In genomic region chr3:97910931-97911351, GRCh38 we compare ENCODE assay signal across 11 cellular contexts.
A peak's percentile ranks its signal among the peaks of the same experiment; 100 is the strongest.
DNase-seq lines count a peak whose midpoint lies in the region; ATAC-seq, FAIRE-seq and TF ChIP-seq lines count a peak whose summit lies in the region.
"Had no signal": no experiment of that assay in that cellular context is flagged by ENCODE, and none has a peak within 500 bp of the region (broad histone marks: within the 10 kb centered on the region; RNA-seq: fewer than 3 reads in every experiment).

No MANE protein-coding gene starts in this region.

- POLR2A ChIA-PET in activated CD4-positive, alpha-beta memory T cell treated with anti-CD3 and anti-CD28 coated beads for 36 hours (lab: Charles Lee) = no interaction called here

- no peak for TF ChIP-seq POLR2A in GM12891 (IDR thresholded peaks at IDR 0.05; ENCODE audit: low read depth, low read length)

- H3K4me1 ChIP-seq in right cardiac atrium (ENCODE audit: control insufficient read depth, insufficient read depth, low read length) = peaks cover 4% of the 10 kb centered on the region

- peak overlapping the region; percentile 88 for H3K27ac Mint-ChIP-seq in activated CD4-positive, alpha-beta memory T cell treated with anti-CD3 and anti-CD28 coated beads for 36 hours

- H3K4me3 ChIP-seq in right cardiac atrium (ENCODE audit: low read length) (no peak overlapping the region), H7 (ENCODE audit: insufficient read depth, low read depth, low read length) (no peak overlapping the region)

- no peaks in the 10 kb centered on the region for H3K27me3 Mint-ChIP-seq in activated CD4-positive, alpha-beta memory T cell treated with anti-CD3 and anti-CD28 coated beads for 36 hours

- no peaks in the 10 kb centered on the region for H3K27me3 ChIP-seq in right cardiac atrium (ENCODE audit: control insufficient read depth, insufficient read depth)
- H3K27me3 ChIP-seq in H7 (ENCODE audit: control insufficient read depth, insufficient read depth, low read length) = no peaks in the 10 kb centered on the region

- 33% methylated on average over 3 of the region's 3 CpGs for WGBS in right cardiac atrium

- H3K27ac ChIP-seq in 22Rv1 = peak overlapping the region; percentile 30; the same call in 1 of the 2 replicates
- peak overlapping the region; percentile 7 for H3K27ac ChIP-seq in right cardiac atrium (ENCODE audit: low read length)

- ATAC-seq in GM18511 (IDR thresholded peaks at IDR 0.05; ENCODE audit: unreplicated experiment) = peak; percentile 48
- ATAC-seq in right cardiac atrium = peak; percentile 51 to 80
- ATAC-seq: activated CD4-positive, CD25-positive, alpha-beta regulatory T cell treated with anti-CD3 and anti-CD28 coated beads, Interleukin-2, amount 50 U/mL, for 24 hours had no signal

- peaks cover 4% of the 10 kb centered on the region for H3K9me3 Mint-ChIP-seq in activated CD4-positive, alpha-beta memory T cell treated with anti-CD3 and anti-CD28 coated beads for 36 hours

- peaks cover 13% of the 10 kb centered on the region for H3K36me3 Mint-ChIP-seq in activated CD4-positive, alpha-beta memory T cell treated with anti-CD3 and anti-CD28 coated beads for 36 hours

- TF ChIP-seq CTCF in 22Rv1 (IDR thresholded peaks at IDR 0.05) = no peak

- H3K4me3 Mint-ChIP-seq in activated CD4-positive, alpha-beta memory T cell treated with anti-CD3 and anti-CD28 coated beads for 36 hours = peak overlapping the region; percentile 77

- DNase-seq in activated CD4-positive, alpha-beta memory T cell treated with anti-CD3 and anti-CD28 coated beads for 36 hours = no peak
- DNase-seq in right cardiac atrium (peak in 1 of 3 donors; percentile 49), GM12891 (ENCODE audit: insufficient read length, low spot score) (no peak), islet precursor cell (no peak), H7 (no peak), DMS153 (lab: John Stamatoyannopoulos, UW) (no peak)
- DNase-seq: cerebellar nuclear complex, COR-L47 had no signal

- H3K36me3 ChIP-seq in H7 (replicated peaks; ENCODE audit: control insufficient read depth, insufficient read depth, low read length) = no peaks in the 10 kb centered on the region

- CTCF ChIA-PET in activated CD4-positive, alpha-beta memory T cell treated with anti-CD3 and anti-CD28 coated beads for 36 hours (lab: Charles Lee) = no interaction called here

- H3K4me1 Mint-ChIP-seq in activated CD4-positive, alpha-beta memory T cell treated with anti-CD3 and anti-CD28 coated beads for 36 hours (ENCODE audit: low read depth) = peaks cover 28% of the 10 kb centered on the region

- intact Hi-C loops in activated CD4-positive, alpha-beta memory T cell treated with anti-CD3 and anti-CD28 coated beads for 36 hours (cut with micrococcal nuclease) = loop anchor here (2.0 to 5.0 kb wide), 3 partner anchors 38 to 90 kb away; partner anchors contain the start of gene RIOX2
- intact Hi-C loops in right cardiac atrium (cut with DNase I) = no loop called here

- no peak for FAIRE-seq in GM12891 (lab: Jason Lieb, UNC)

- H3K9me3 ChIP-seq in right cardiac atrium (ENCODE audit: control insufficient read depth, low read length) = no peaks in the 10 kb centered on the region

TF ChIP-seq in GM12891, 5 proteins besides CTCF, POLR2A, EP300 and RAD21:
- TF ChIP-seq POLR2AphosphoS5 (IDR thresholded peaks at IDR 0.05; ENCODE audit: low read depth, low read length) (no peak), POU2F2 (IDR thresholded peaks at IDR 0.05; ENCODE audit: low read depth, low read length) (no peak), SPI1 (IDR thresholded peaks at IDR 0.05; ENCODE audit: low read depth, low read length) (no peak), PAX5 (IDR thresholded peaks at IDR 0.05; ENCODE audit: insufficient read depth, low read length, severe bottlenecking) (no peak), TAF1 (IDR thresholded peaks at IDR 0.05; ENCODE audit: low read depth, low read length) (no peak)
